In the genomic region with DNA sequence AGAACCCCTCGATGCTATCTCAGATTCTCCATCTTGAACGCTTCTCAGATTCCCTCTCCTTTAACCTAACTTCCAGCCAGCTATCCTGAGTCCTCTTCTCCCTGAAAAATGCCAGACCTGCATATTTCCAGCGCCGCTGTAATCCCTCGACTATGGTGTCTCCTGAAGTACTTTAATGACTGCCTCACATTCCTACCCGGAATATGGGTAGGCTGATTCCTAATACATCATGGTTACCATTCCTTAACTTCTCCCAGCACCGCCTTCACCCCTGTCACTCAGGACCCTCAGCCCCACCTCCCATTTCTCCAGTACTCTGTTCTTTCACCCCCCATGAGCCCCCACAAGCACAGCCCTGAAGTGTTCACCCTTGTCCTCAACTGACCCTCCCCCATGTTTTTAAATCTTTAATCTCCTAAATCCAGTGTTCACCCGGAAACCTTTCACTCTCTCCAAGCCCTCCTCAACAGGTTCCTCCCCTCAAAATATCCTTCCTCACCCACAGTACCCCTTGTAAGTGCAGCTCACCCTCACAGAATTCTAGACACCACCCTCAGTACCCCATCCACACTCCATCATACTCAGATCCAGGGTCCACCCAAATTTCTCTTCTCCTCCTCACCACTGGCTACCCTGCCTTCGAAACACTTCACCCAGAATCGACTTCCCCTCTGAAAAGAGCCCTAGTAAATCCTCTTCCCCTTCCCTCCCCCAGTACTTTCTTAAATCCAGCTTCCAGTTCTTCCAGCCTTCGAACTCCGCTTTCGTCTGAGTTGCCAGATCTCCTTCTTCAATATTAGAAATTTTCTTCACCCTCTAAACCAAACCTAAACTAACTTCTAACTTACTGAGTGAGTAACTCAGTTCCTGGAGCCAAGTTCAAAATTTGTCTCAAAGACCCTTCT, we compare ENCODE assay signal across 8 cellular contexts. TPM values are rescaled to one million over a fixed set of nuclear protein-coding genes. Genes with fewer than 3 reads are reported as not detected.
DNase-seq lines count a peak whose midpoint lies in the region; ATAC-seq and TF ChIP-seq lines count a peak whose summit lies in the region.

No MANE protein-coding gene starts in this region.

- H3K4me3 ChIP-seq in fibroblast of lung (replicated peaks in 1 of 4; ENCODE audit: control extremely low read depth in 1 of 4, insufficient read depth in 1 of 4, low read depth in 3 of 4, low read length in 4 of 4) (peak overlapping the region; percentile 87 to 98 (median 88)), osteoblast (ENCODE audit: insufficient read depth, low read length) (peak overlapping the region; percentile 87)

- peaks cover 17% of the 10 kb centered on the region for H3K4me1 ChIP-seq in fibroblast of lung (ENCODE audit: control insufficient read depth, extremely low read depth, insufficient read depth, low read length)
- H3K4me1 ChIP-seq in osteoblast (ENCODE audit: insufficient read depth, low read length), result peaks cover 21% of the 10 kb centered on the region

- no peaks in the 10 kb centered on the region for H3K9me3 ChIP-seq in fibroblast of lung (ENCODE audit: control insufficient read depth, insufficient read depth, low read depth, low read length)
- no peaks in the 10 kb centered on the region for H3K9me3 ChIP-seq in osteoblast (ENCODE audit: low read depth, low read length)

- peaks cover under 1% of the 10 kb centered on the region for H3K36me3 ChIP-seq in fibroblast of lung (ENCODE audit: control insufficient read depth, insufficient read depth, low read length)
- peaks cover 11% of the 10 kb centered on the region for H3K36me3 ChIP-seq in osteoblast (ENCODE audit: insufficient read depth, low read length)

- H4K20me1 ChIP-seq in fibroblast of lung (ENCODE audit: control insufficient read depth, extremely low read depth, insufficient read depth, low read length), result no peaks in the 10 kb centered on the region
- H4K20me1 ChIP-seq in osteoblast (ENCODE audit: insufficient read depth, low read length), result peaks cover 4% of the 10 kb centered on the region

- no peak for ATAC-seq in HG02678 (IDR thresholded peaks at IDR 0.05; ENCODE audit: unreplicated experiment)

- peak overlapping the region; percentile 98 for H3K9ac ChIP-seq in fibroblast of lung (ENCODE audit: insufficient read depth, low read length)

- DNase-seq in NOMO-1 (lab: John Stamatoyannopoulos, UW; ENCODE audit: unreplicated experiment in 2 of 2), result peak; percentile 36 to 42
- DNase-seq in NOMO-1 treated with dmso at 0.1 percent for 144 hours (lab: John Stamatoyannopoulos, UW; ENCODE audit: unreplicated experiment), result no peak
- DNase-seq in SKM-1 treated with dmso at 0.1 percent for 144 hours (lab: John Stamatoyannopoulos, UW; ENCODE audit: unreplicated experiment), result peak; percentile 23
- DNase-seq in fibroblast of lung (ENCODE audit: low read depth in 2 of 2), result peak in 1 of 2 donors; percentile 62
- peak; percentile 54 for DNase-seq in osteoblast (ENCODE audit: insufficient read length, low spot score, missing footprints)
- DNase-seq in T1000 (lab: John Stamatoyannopoulos, UW), result no peak
- DNase-seq in activated effector memory CD4-positive, alpha-beta T cell treated with Interleukin-2 at 50 U/mL for 16 hours, result no peak

- H2AFZ ChIP-seq in fibroblast of lung (ENCODE audit: low read length) (no peak overlapping the region), osteoblast (ENCODE audit: low read length) (peak overlapping the region; percentile 86)

- H3K27me3 ChIP-seq in fibroblast of lung (ENCODE audit: control insufficient read depth, insufficient read depth, low read length), result no peaks in the 10 kb centered on the region
- H3K27me3 ChIP-seq in osteoblast (ENCODE audit: insufficient read depth, low read length), result no peaks in the 10 kb centered on the region

- no peak for TF ChIP-seq CTCF in fibroblast of lung (conservative IDR thresholded peaks at IDR 0.05 in 1 of 2, IDR thresholded peaks at IDR 0.05 in 1 of 2; ENCODE audit: low read depth in 1 of 2, low read length in 2 of 2)
- TF ChIP-seq CTCF in osteoblast (IDR thresholded peaks at IDR 0.05; ENCODE audit: extremely low read depth, low read depth, low read length), result no peak

- H3K4me2 ChIP-seq in fibroblast of lung (ENCODE audit: extremely low read depth, insufficient read depth, low read length) (peak overlapping the region; percentile 89), osteoblast (ENCODE audit: insufficient read depth, low read length) (peak overlapping the region; percentile 93)

- H3K79me2 ChIP-seq in fibroblast of lung (ENCODE audit: control insufficient read depth, insufficient read depth, low read length), result peaks cover 10% of the 10 kb centered on the region
- H3K79me2 ChIP-seq in osteoblast (ENCODE audit: insufficient read depth, low read length), result peaks cover 26% of the 10 kb centered on the region

- peak overlapping the region; percentile 96 for H3K27ac ChIP-seq in fibroblast of lung (ENCODE audit: insufficient read depth, low read length)
- peak overlapping the region; percentile 89 for H3K27ac ChIP-seq in osteoblast (ENCODE audit: low read depth, low read length)

RNA-seq across cellular contexts. Expression of a gene that starts 0.9 kb away (rescaled TPM):
- total RNA-seq in fibroblast of lung, result 13.4 and 18.3 TPM in 2 replicates
- polyA plus RNA-seq in fibroblast of lung, result 17.2 and 17.3 TPM in 2 replicates
- 11.4 TPM in 2 replicates for polyA plus RNA-seq in fibroblast of lung (2012)
- 12.4 and 14.3 TPM in 2 replicates for polyA minus RNA-seq in fibroblast of lung (ENCODE audit: low replicate concordance)
- 20.6 and 24.2 TPM in 2 replicates for total RNA-seq in osteoblast

RNA-seq across cellular contexts. Expression of a gene that starts 22.9 kb away (rescaled TPM):
- total RNA-seq in fibroblast of lung, result 56.5 and 60.6 TPM in 2 replicates
- polyA plus RNA-seq in fibroblast of lung, result 73.1 and 99.4 TPM in 2 replicates
- 65.2 and 79.0 TPM in 2 replicates for polyA plus RNA-seq in fibroblast of lung (2012)
- polyA minus RNA-seq in fibroblast of lung (ENCODE audit: low replicate concordance), result 19.0 and 20.2 TPM in 2 replicates
- 63.7 and 65.4 TPM in 2 replicates for total RNA-seq in osteoblast

RNA-seq across cellular contexts. Expression of a gene that starts 40.8 kb away (rescaled TPM):
- total RNA-seq in fibroblast of lung, result 33.0 and 35.2 TPM in 2 replicates
- 34.5 and 45.5 TPM in 2 replicates for polyA plus RNA-seq in fibroblast of lung
- 76.0 and 83.4 TPM in 2 replicates for polyA plus RNA-seq in fibroblast of lung (2012)
- 1.6 and 2.3 TPM in 2 replicates for polyA minus RNA-seq in fibroblast of lung (ENCODE audit: low replicate concordance)
- total RNA-seq in osteoblast, result 15.6 and 22.8 TPM in 2 replicates

RNA-seq across cellular contexts. Expression of a gene that starts 55.1 kb away (rescaled TPM):
- total RNA-seq in fibroblast of lung (0.26 and 0.33 TPM in 2 replicates), osteoblast (under 0.01 and 0.36 TPM in 2 replicates)
- polyA plus RNA-seq in fibroblast of lung, result 0.09 and 0.15 TPM in 2 replicates
- 0.58 and 1.0 TPM in 2 replicates for polyA plus RNA-seq in fibroblast of lung (2012)
- 1.9 TPM in 1 of 2 replicates, not detected in the other for polyA minus RNA-seq in fibroblast of lung (ENCODE audit: low replicate concordance)

Comparison
In these comparisons a context has a peak if more than half of its experiments do, and no peak if none do; other contexts are left out.
1. DNase-seq: peak in NOMO-1 (2 of 2), SKM-1 treated with dmso at 0.1 percent for 144 hours (single experiment) and osteoblast (single experiment); none in NOMO-1 treated with dmso at 0.1 percent for 144 hours (single experiment), T1000 (single experiment) and activated effector memory CD4-positive, alpha-beta T cell treated with Interleukin-2 at 50 U/mL for 16 hours (single experiment).